11 cellular contexts compared by ENCODE assay signal in the genomic region with DNA sequence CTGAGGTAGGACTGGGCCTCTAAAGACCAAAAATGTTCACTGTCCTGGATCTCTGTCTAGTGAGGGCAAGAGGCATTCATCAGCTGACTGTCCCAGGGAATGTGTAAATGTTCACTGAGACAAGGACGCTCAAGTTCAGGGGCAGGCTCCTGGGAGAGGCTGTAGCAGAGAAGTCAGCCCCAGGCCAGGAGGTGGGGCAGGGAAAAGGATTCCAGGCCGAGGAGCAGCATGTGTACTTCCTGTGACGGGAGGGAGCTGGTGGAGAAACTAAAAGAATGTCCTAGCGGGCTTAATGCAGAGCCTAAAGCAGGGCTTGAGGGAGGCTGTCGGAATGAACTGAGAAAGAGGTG.
DNase-seq lines count a peak whose midpoint lies in the region; ATAC-seq and TF ChIP-seq lines count a peak whose summit lies in the region.
"Had no signal": no experiment of that assay in that cellular context is flagged by ENCODE, and none has a peak within 500 bp of the region (broad histone marks: within the 10 kb centered on the region; RNA-seq: fewer than 3 reads in every experiment).

No MANE protein-coding gene starts in this region.

- H3K79me2 ChIP-seq in ACC112 (ENCODE audit: control insufficient read depth, insufficient read depth, low read length, unreplicated experiment) (no peaks in the 10 kb centered on the region), MM.1S (ENCODE audit: low read length) (no peaks in the 10 kb centered on the region)

- H2AFZ ChIP-seq in ACC112 (ENCODE audit: low read length, unreplicated experiment), result peak overlapping the region; percentile 77
- no peak overlapping the region for H2AFZ ChIP-seq in MM.1S (ENCODE audit: low read length)

- no peaks in the 10 kb centered on the region for H3F3A ChIP-seq in MM.1S (ENCODE audit: insufficient read depth, low read length)

- no peak overlapping the region for H3K4me2 ChIP-seq in MM.1S (ENCODE audit: low read depth, low read length)

- H4K20me1 ChIP-seq in MM.1S (ENCODE audit: insufficient read depth, low read length), result no peaks in the 10 kb centered on the region

- ATAC-seq in GM18868 (IDR thresholded peaks at IDR 0.05; ENCODE audit: unreplicated experiment), result no peak
- ATAC-seq: left lobe of liver, psoas muscle had no signal

- no peaks in the 10 kb centered on the region for H3K9me3 ChIP-seq in MM.1S (replicated peaks; ENCODE audit: insufficient read depth, low read length)
- H3K9me3 ChIP-seq: psoas muscle had no signal

- DNase-seq in M059J (ENCODE audit: low read depth), result peak; percentile 48
- DNase-seq in epithelial cell of esophagus (ENCODE audit: low read depth), result peak; percentile 36
- peak; percentile 59 for DNase-seq in left kidney (ENCODE audit: low read depth, low spot score)
- no peak for DNase-seq in MM.1S
- no peak for DNase-seq in stimulated activated naive CD4-positive, alpha-beta T cell treated with Interleukin-2 at 50 U/mL for 16 hours (lab: John Stamatoyannopoulos, UW)
- DNase-seq in SHP77 (lab: John Stamatoyannopoulos, UW), result no peak
- DNase-seq: AML-193, psoas muscle had no signal

- peaks cover 12% of the 10 kb centered on the region for H3K4me1 ChIP-seq in ACC112 (ENCODE audit: control insufficient read depth, insufficient read depth, low read length, unreplicated experiment)
- H3K4me1 ChIP-seq in MM.1S (ENCODE audit: low read length), result no peaks in the 10 kb centered on the region
- H3K4me1 ChIP-seq: psoas muscle had no signal

- H3K4me3 ChIP-seq in ACC112 (ENCODE audit: low read depth, low read length) (no peak overlapping the region), epithelial cell of esophagus (ENCODE audit: low read length) (no peak overlapping the region), MM.1S (ENCODE audit: low read length) (no peak overlapping the region)
- H3K4me3 ChIP-seq: psoas muscle had no signal

- H3K27me3 ChIP-seq in ACC112 (ENCODE audit: insufficient read depth, low read length), result no peaks in the 10 kb centered on the region
- no peaks in the 10 kb centered on the region for H3K27me3 ChIP-seq in MM.1S (replicated peaks; ENCODE audit: insufficient read depth, low read length)

- H3K27ac ChIP-seq in ACC112 (ENCODE audit: low read depth, low read length) (peak overlapping the region; percentile 26), MM.1S (ENCODE audit: low read length) (no peak overlapping the region)
- H3K27ac ChIP-seq: psoas muscle had no signal

- no peak overlapping the region for H3K9ac ChIP-seq in MM.1S (ENCODE audit: low read length)

- H3K9me2 ChIP-seq in MM.1S (replicated peaks; ENCODE audit: insufficient read depth, low read length), result no peaks in the 10 kb centered on the region

- H3K36me3 ChIP-seq in ACC112 (ENCODE audit: insufficient read depth, low read length) (no peaks in the 10 kb centered on the region), MM.1S (replicated peaks; ENCODE audit: insufficient read depth, low read length) (no peaks in the 10 kb centered on the region)

- no peak for TF ChIP-seq CTCF in epithelial cell of esophagus (IDR thresholded peaks at IDR 0.05; ENCODE audit: insufficient read depth, low read depth, low read length, missing control alignments)
- TF ChIP-seq CTCF in MM.1S (IDR thresholded peaks at IDR 0.05; ENCODE audit: low read length), result no peak

Comparison
In these comparisons a context has a peak if more than half of its experiments do, and no peak if none do; other contexts are left out.
1. DNase-seq: peak in M059J (single experiment), epithelial cell of esophagus (single experiment) and left kidney (single experiment); none in MM.1S (single experiment), stimulated activated naive CD4-positive, alpha-beta T cell treated with Interleukin-2 at 50 U/mL for 16 hours (single experiment) and SHP77 (0 of 2).